ENCODE assay signal across 8 cellular contexts in genomic region chr2:204145197-204146190, GRCh38.
DNase-seq lines count a peak whose midpoint lies in the region; ATAC-seq, FAIRE-seq and TF ChIP-seq lines count a peak whose summit lies in the region.

No MANE protein-coding gene starts in this region.

- H3K4me1 Mint-ChIP-seq in WTC11: peaks cover 32% of the 10 kb centered on the region

- H3K4me3 Mint-ChIP-seq in WTC11: peak overlapping the region; percentile 59

- no peaks in the 10 kb centered on the region for H3K36me3 Mint-ChIP-seq in WTC11

- peak; percentile 97 for ATAC-seq in GM18858 (IDR thresholded peaks at IDR 0.05; ENCODE audit: unreplicated experiment)
- ATAC-seq in HG03095 (IDR thresholded peaks at IDR 0.05; ENCODE audit: unreplicated experiment): peak; percentile 95
- ATAC-seq in WTC11: peak; percentile 95

- H3K27me3 ChIP-seq in ACC112 (ENCODE audit: insufficient read depth, low read length): peaks cover 67% of the 10 kb centered on the region

- H3K9me3 Mint-ChIP-seq in WTC11: no peaks in the 10 kb centered on the region

- no peaks in the 10 kb centered on the region for H3K79me2 ChIP-seq in ACC112 (ENCODE audit: control insufficient read depth, insufficient read depth, low read length, unreplicated experiment)

- no peaks in the 10 kb centered on the region for H3K27me3 Mint-ChIP-seq in WTC11 (ENCODE audit: low read depth)

- CTCF ChIA-PET in WTC11 (lab: Charles Lee): interaction anchor here (0.6 to 2.7 kb wide), 34 partner anchors 8 to 1576 kb away, joined by 3 to 56 read pairs (median 4); no protein-coding TSS in a partner anchor

- H3K36me3 ChIP-seq in ACC112 (ENCODE audit: insufficient read depth, low read length): no peaks in the 10 kb centered on the region
- H3K36me3 ChIP-seq in kidney (ENCODE audit: control insufficient read depth in 1 of 2, insufficient read depth in 2 of 2, low read length in 2 of 2): no peaks in the 10 kb centered on the region

- H3K27ac Mint-ChIP-seq in WTC11: no peak overlapping the region

- POLR2A ChIA-PET in WTC11 (lab: Charles Lee): no interaction called here

- H3K27ac ChIP-seq in ACC112 (ENCODE audit: low read depth, low read length): no peak overlapping the region
- H3K27ac ChIP-seq in kidney (ENCODE audit: low read depth in 2 of 2, low read length in 2 of 2): no peak overlapping the region

- peak overlapping the region; percentile 9 for H2AFZ ChIP-seq in ACC112 (ENCODE audit: low read length, unreplicated experiment)

- intact Hi-C loops in kidney (cut with DNase I): no loop called here

- H3K4me3 ChIP-seq in ACC112 (ENCODE audit: low read depth, low read length) (peak overlapping the region; percentile 65), cardiac fibroblast (replicated peaks in 1 of 2; ENCODE audit: low read depth in 2 of 2, low read length in 2 of 2) (peak overlapping the region; percentile 1 to 28), kidney (ENCODE audit: low read length in 2 of 2) (peak overlapping the region; percentile 70 to 78)

- H3K9ac ChIP-seq in kidney (ENCODE audit: low read length in 2 of 2): peak overlapping the region; percentile 24 to 38

- H3K4me1 ChIP-seq in ACC112 (ENCODE audit: control insufficient read depth, insufficient read depth, low read length, unreplicated experiment) (no peaks in the 10 kb centered on the region), kidney (ENCODE audit: control insufficient read depth in 1 of 2, insufficient read depth in 1 of 2, low read depth in 1 of 2, low read length in 2 of 2) (no peaks in the 10 kb centered on the region)

- DNase-seq in NCI-H2107 (lab: John Stamatoyannopoulos, UW) (peak; percentile 70), WTC11 (ENCODE audit: low spot score) (peak; percentile 87), cardiac fibroblast (ENCODE audit: low read depth in 2 of 2) (peak; percentile 76 to 79), kidney (peak; percentile 85)
- peak; percentile 68 to 74 for DNase-seq in stimulated activated CD4-positive, alpha-beta T cell treated with anti-CD3 and anti-CD28 coated beads, Interleukin-15, amount 100 ng/mL, for 48 hours (ENCODE audit: low read depth in 2 of 2)

- no peak for FAIRE-seq in kidney (lab: Jason Lieb, UNC)

- H3K9me3 ChIP-seq in kidney (ENCODE audit: control insufficient read depth in 1 of 2, low read length in 2 of 2): no peaks in the 10 kb centered on the region

- TF ChIP-seq CTCF in WTC11 (IDR thresholded peaks at IDR 0.05) (peak; percentile 83), cardiac fibroblast (IDR thresholded peaks at IDR 0.05; ENCODE audit: low read depth, low read length) (peak; percentile 94), kidney (IDR thresholded peaks at IDR 0.05; ENCODE audit: borderline replicate concordance, extremely low read depth, insufficient read depth) (peak; percentile 87)

TF ChIP-seq in WTC11, 78 proteins besides CTCF, POLR2A, EP300 and RAD21:
- TF ChIP-seq RORB (CRISPR knock-in tag; IDR thresholded peaks at IDR 0.05): no peak
- no peak for TF ChIP-seq SMAD3 (CRISPR knock-in tag; IDR thresholded peaks at IDR 0.05; ENCODE audit: borderline replicate concordance)
- TF ChIP-seq ZNF396 (CRISPR knock-in tag; IDR thresholded peaks at IDR 0.05; ENCODE audit: borderline replicate concordance): no peak
- TF ChIP-seq RELA (CRISPR knock-in tag; IDR thresholded peaks at IDR 0.05; ENCODE audit: borderline replicate concordance): no peak
- no peak for TF ChIP-seq ATF6 (CRISPR knock-in tag; IDR thresholded peaks at IDR 0.05)

Comparison
In these comparisons a context has a peak if more than half of its experiments do, and no peak if none do; other contexts are left out.
1. H3K4me3 ChIP-seq: peak in every context shown above with its lines; median percentile 74 in kidney; 65 in ACC112; 14 in cardiac fibroblast.